ENCODE assay signal across 26 cellular contexts in genomic region chr13:103695320-103695719, GRCh38.
"Had no signal": no experiment of that assay in that cellular context is flagged by ENCODE, and none has a peak within 500 bp of the region (broad histone marks: within the 10 kb centered on the region; RNA-seq: fewer than 3 reads in every experiment).

No MANE protein-coding gene starts in this region.

- H3K27me3 ChIP-seq: stomach, suprapubic skin, testis, thyroid gland, tibial artery, tibial nerve, transverse colon, upper lobe of left lung, upper lobe of right lung, uterus, vagina had no signal

- H3K4me1 ChIP-seq: stomach, suprapubic skin, testis, thyroid gland, tibial artery, tibial nerve, transverse colon, upper lobe of left lung, upper lobe of right lung, uterus, vagina had no signal

- DNase-seq: stimulated activated CD4-positive, alpha-beta T cell treated with anti-CD3 and anti-CD28 coated beads, Interleukin-2, amount 100 ng/mL, for 48 hours; stimulated activated CD4-positive, alpha-beta T cell treated with anti-CD3 and anti-CD28 coated beads, Interleukin-4, amount 100 ng/mL, for 1 hour; stimulated activated CD4-positive, alpha-beta T cell treated with anti-CD3 and anti-CD28 coated beads, Interleukin-4, amount 100 ng/mL, for 24 hours; stimulated activated CD4-positive, alpha-beta T cell treated with anti-CD3 and anti-CD28 coated beads, Interleukin-4, amount 100 ng/mL, for 4 hours; stimulated activated CD8-positive, alpha-beta memory T cell treated with anti-CD3 and anti-CD28 coated beads, Interleukin-4, amount 100 ng/mL, for 48 hours; stimulated activated naive B cell treated with anti-CD40 and anti-IgM and Interleukin-4, amounts not matched to agents 10 μg/mL and 1 μg/mL and 100 μg/mL, for 72 hours; stimulated activated naive CD4-positive, alpha-beta T cell; stimulated activated naive CD4-positive, alpha-beta T cell treated with Interleukin-2 at 50 U/mL for 16 hours; stimulated activated naive CD8-positive, alpha-beta T cell treated with anti-CD3 and anti-CD28 coated beads, Interleukin-15, amount 100 ng/mL, for 72 hours; stimulated activated naive CD8-positive, alpha-beta T cell treated with anti-CD3 and anti-CD28 coated beads, Interleukin-15, Interleukin-2, amounts not matched to agents 100 U/mL and 50 U/mL, for 24 hours; stomach; substantia nigra; testis; thyroid gland; tibial artery; transverse colon; trophoblast cell; upper lobe of left lung; upper lobe of right lung; uterus had no signal

- H3K36me3 ChIP-seq: stomach, suprapubic skin, thoracic aorta, thyroid gland, tibial artery, tibial nerve, transverse colon, upper lobe of left lung, upper lobe of right lung, uterus, vagina had no signal

- H3K27ac ChIP-seq: stomach, suprapubic skin, testis, thoracic aorta, thyroid gland, tibial artery, tibial nerve, transverse colon, upper lobe of left lung, upper lobe of right lung, uterus, vagina had no signal

- ATAC-seq: stimulated activated effector memory CD8-positive, alpha-beta T cell treated with anti-CD3 and anti-CD28 coated beads, Interleukin-12 subunit alpha, Interleukin-12 subunit beta, amount 100 ng/mL, for 72 hours; stimulated activated memory B cell treated with anti-CD40 and anti-IgM and Interleukin-4, amounts not matched to agents 10 μg/mL and 1 μg/mL and 100 μg/mL, for 72 hours; stimulated activated naive B cell treated with anti-CD40 and anti-IgM and Interleukin-4, amounts not matched to agents 10 μg/mL and 1 μg/mL and 100 μg/mL, for 72 hours; stimulated activated naive CD8-positive, alpha-beta T cell treated with anti-CD3 and anti-CD28 coated beads, Interleukin-15, amount 100 ng/mL, for 72 hours; stimulated activated naive CD8-positive, alpha-beta T cell treated with anti-CD3 and anti-CD28 coated beads, Interleukin-15, Interleukin-2, amounts not matched to agents 100 U/mL and 50 U/mL, for 24 hours; upper lobe of right lung had no signal

- H3K9me3 ChIP-seq: stomach, suprapubic skin, testis, thoracic aorta, thyroid gland, tibial artery, tibial nerve, transverse colon, upper lobe of left lung, upper lobe of right lung, uterus, vagina had no signal

- H3K4me3 ChIP-seq: stomach, suprapubic skin, testis, thoracic aorta, thyroid gland, tibial artery, tibial nerve, transverse colon, upper lobe of left lung, upper lobe of right lung, uterus, vagina had no signal
